In genomic region chr12:4137015-4137414, GRCh38 we compare ENCODE assay signal across 19 cellular contexts.
A peak's percentile ranks its signal among the peaks of the same experiment; 100 is the strongest.
DNase-seq lines count a peak whose midpoint lies in the region; ATAC-seq, FAIRE-seq and TF ChIP-seq lines count a peak whose summit lies in the region.
"Had no signal": no experiment of that assay in that cellular context is flagged by ENCODE, and none has a peak within 500 bp of the region (broad histone marks: within the 10 kb centered on the region; RNA-seq: fewer than 3 reads in every experiment).

No MANE protein-coding gene starts in this region.

- no peak overlapping the region for H4K5ac ChIP-seq in H1 (ENCODE audit: insufficient read length, low read depth, low read length)

- H3K23ac ChIP-seq in H1 (ENCODE audit: insufficient read length) (no peak overlapping the region), neuronal stem cell (ENCODE audit: low read depth, low read length, poor library complexity) (no peak overlapping the region)

- no peak overlapping the region for H2AK5ac ChIP-seq in H1 (ENCODE audit: low read depth, low read length)
- no peak overlapping the region for H2AK5ac ChIP-seq in neuronal stem cell (ENCODE audit: low read depth, low read length)

- H3K56ac ChIP-seq in H1 (replicated peaks; ENCODE audit: insufficient read length, low read depth, low read length) = no peak overlapping the region

- H3K27me3 ChIP-seq in SJCRH30 = no peaks in the 10 kb centered on the region
- no peaks in the 10 kb centered on the region for H3K27me3 ChIP-seq in H1 (replicated peaks in 1 of 4; ENCODE audit: control insufficient read depth in 3 of 4, extremely low read depth in 1 of 4, insufficient read depth in 3 of 4, low read length in 3 of 4)
- peaks cover 0 to 11% (median 0%) of the 10 kb centered on the region in 3 experiments for H3K27me3 ChIP-seq in neuronal stem cell (ENCODE audit: control insufficient read depth in 3 of 3, insufficient read depth in 3 of 3, low read depth in 1 of 3, low read length in 3 of 3)
- H3K27me3 ChIP-seq in CD8-positive, alpha-beta memory T cell (ENCODE audit: insufficient read depth, low read length, poor library complexity, severe bottlenecking) = no peaks in the 10 kb centered on the region
- H3K27me3 ChIP-seq: upper lobe of left lung had no signal

- no peak overlapping the region for H2BK15ac ChIP-seq in H1 (ENCODE audit: low read length)
- H2BK15ac ChIP-seq in neuronal stem cell (ENCODE audit: low read length) = no peak overlapping the region

- H3K9ac ChIP-seq in H1 (replicated peaks in 1 of 4; ENCODE audit: extremely low read depth in 1 of 4, low read depth in 3 of 4, low read length in 3 of 4) = no peak overlapping the region
- H3K9ac ChIP-seq in neuronal stem cell (ENCODE audit: low read depth, low read length, poor library complexity) = no peak overlapping the region
- H3K9ac ChIP-seq: SK-N-SH had no signal

- no peak overlapping the region for H2AFZ ChIP-seq in H1 (ENCODE audit: low read length)
- H2AFZ ChIP-seq in neuronal stem cell (ENCODE audit: low read length) = peak overlapping the region; percentile 42

- no peaks in the 10 kb centered on the region for H3K79me1 ChIP-seq in H1 (ENCODE audit: low read depth, low read length)
- no peaks in the 10 kb centered on the region for H3K79me1 ChIP-seq in neuronal stem cell (ENCODE audit: low read depth, low read length)

- H2BK5ac ChIP-seq in H1 (ENCODE audit: low read depth, low read length) (peak overlapping the region; percentile 38; the same call in 1 of the 2 replicates), neuronal stem cell (ENCODE audit: low read length) (no peak overlapping the region)

- H3K79me2 ChIP-seq in H1 (ENCODE audit: control insufficient read depth in 1 of 2, insufficient read depth in 2 of 2, low read length in 2 of 2) = no peaks in the 10 kb centered on the region

- H3K9me3 ChIP-seq in SJCRH30 (replicated peaks) (peaks cover 2% of the 10 kb centered on the region; the same call in 1 of the 2 replicates), H1 (ENCODE audit: insufficient read depth in 2 of 2, low read depth in 1 of 2, low read length in 1 of 2) (no peaks in the 10 kb centered on the region), neuronal stem cell (replicated peaks in 1 of 2; ENCODE audit: control insufficient read depth in 2 of 2, insufficient read depth in 1 of 2, low read depth in 1 of 2, low read length in 2 of 2) (no peaks in the 10 kb centered on the region)
- no peaks in the 10 kb centered on the region for H3K9me3 ChIP-seq in CD8-positive, alpha-beta memory T cell (ENCODE audit: low read length)
- H3K9me3 ChIP-seq: HAP-1, lower lobe of right lung, SK-N-SH, upper lobe of left lung had no signal

- H3K4me2 ChIP-seq in H1 (ENCODE audit: insufficient read depth in 1 of 2, low read depth in 2 of 2, low read length in 2 of 2) = no peak overlapping the region
- H3K4me2 ChIP-seq in neuronal stem cell (ENCODE audit: insufficient read depth, low read length, poor library complexity, severe bottlenecking) = peak overlapping the region; percentile 21
- H3K4me2 ChIP-seq: SK-N-SH had no signal

- H3K27ac Mint-ChIP-seq in activated CD4-positive, alpha-beta T cell treated with anti-CD3 and anti-CD28 coated beads, Interleukin-2, amount 10 ng/mL, durations not matched to agents 7 days and 5 days = peak overlapping the region; percentile 3
- H3K27ac Mint-ChIP-seq in immature natural killer cell = no peak overlapping the region
- peak overlapping the region in 1 of 10 donors; percentile 79 for H3K27ac Mint-ChIP-seq in naive thymus-derived CD8-positive, alpha-beta T cell
- no peak overlapping the region for H3K27ac Mint-ChIP-seq in CD8-positive, alpha-beta memory T cell

- H3K36me3 ChIP-seq in SJCRH30 (no peaks in the 10 kb centered on the region), H1 (ENCODE audit: control insufficient read depth in 2 of 4, insufficient read depth in 4 of 4, low read length in 3 of 4) (no peaks in the 10 kb centered on the region), neuronal stem cell (replicated peaks in 1 of 2; ENCODE audit: control insufficient read depth in 2 of 2, insufficient read depth in 2 of 2, low read length in 2 of 2) (no peaks in the 10 kb centered on the region)
- no peaks in the 10 kb centered on the region for H3K36me3 ChIP-seq in CD8-positive, alpha-beta memory T cell (ENCODE audit: insufficient read depth, low read length)
- H3K36me3 ChIP-seq: HAP-1, lower lobe of right lung, upper lobe of left lung had no signal

- 81% methylated on average over 5 of the region's 5 CpGs; no CpG with 5 or more reads in 1 of the 2 experiments for WGBS in H1 (ENCODE audit: extremely low coverage in 1 of 2, insufficient coverage in 1 of 2, insufficient read length in 1 of 2, insufficient replicate concordance in 2 of 2, low coverage in 1 of 2, low lambda C conversion rate in 2 of 2, missing lambda C conversion rate in 1 of 2), 2 experiments
- WGBS in neuronal stem cell (ENCODE audit: extremely low coverage in 2 of 2, insufficient read length in 2 of 2, insufficient replicate concordance in 1 of 2), 2 donors = no CpG with 5 or more reads among the region's 5 CpGs

- TF ChIP-seq CTCF in H1 (IDR thresholded peaks at IDR 0.05; ENCODE audit: control extremely low read depth in 1 of 3, insufficient read depth in 1 of 3, low read depth in 1 of 3, low read length in 3 of 3) = no peak

- H3K4me3 Mint-ChIP-seq in activated CD4-positive, alpha-beta T cell treated with anti-CD3 and anti-CD28 coated beads, Interleukin-2, amount 10 ng/mL, durations not matched to agents 7 days and 5 days = no peak overlapping the region
- H3K4me3 Mint-ChIP-seq in immature natural killer cell = no peak overlapping the region
- no peak overlapping the region for H3K4me3 Mint-ChIP-seq in naive thymus-derived CD8-positive, alpha-beta T cell
- no peak overlapping the region for H3K4me3 Mint-ChIP-seq in CD8-positive, alpha-beta memory T cell

- H3K14ac ChIP-seq in H1 (ENCODE audit: insufficient read length) = no peak overlapping the region
- H3K14ac ChIP-seq in neuronal stem cell (ENCODE audit: low read length) = no peak overlapping the region

- H4K91ac ChIP-seq in H1 (replicated peaks; ENCODE audit: insufficient read length, low read length) (no peak overlapping the region), neuronal stem cell (ENCODE audit: low read depth, low read length, poor library complexity) (no peak overlapping the region)

- no peaks in the 10 kb centered on the region for H4K20me1 ChIP-seq in H1 (replicated peaks in 1 of 2; ENCODE audit: control insufficient read depth in 1 of 2, insufficient read depth in 2 of 2, low read length in 2 of 2)

- H3K27ac ChIP-seq in SJCRH30 (peak overlapping the region; percentile 97), H1 (ENCODE audit: low read depth, low read length) (no peak overlapping the region), neuronal stem cell (replicated peaks; ENCODE audit: low read length) (no peak overlapping the region)
- no peak overlapping the region for H3K27ac ChIP-seq in CD8-positive, alpha-beta memory T cell (ENCODE audit: low read depth, low read length)
- H3K27ac ChIP-seq: lower lobe of right lung, upper lobe of left lung had no signal

- no peak for TF ChIP-seq RAD21 in H1 (IDR thresholded peaks at IDR 0.05 in 1 of 2, conservative IDR thresholded peaks at IDR 0.05 in 1 of 2; ENCODE audit: low read depth in 2 of 2, low read length in 2 of 2)

- H3K36me3 Mint-ChIP-seq in activated CD4-positive, alpha-beta T cell treated with anti-CD3 and anti-CD28 coated beads, Interleukin-2, amount 10 ng/mL, durations not matched to agents 7 days and 5 days (ENCODE audit: low read depth) = peaks cover 4% of the 10 kb centered on the region
- peaks cover 0 to 3% (median 0%) of the 10 kb centered on the region in 3 donors for H3K36me3 Mint-ChIP-seq in immature natural killer cell
- peaks cover 0 to 1% (median 0%) of the 10 kb centered on the region in 3 donors for H3K36me3 Mint-ChIP-seq in naive thymus-derived CD8-positive, alpha-beta T cell
- peaks cover 0 to 7% (median 2%) of the 10 kb centered on the region in 3 donors for H3K36me3 Mint-ChIP-seq in CD8-positive, alpha-beta memory T cell

- TF ChIP-seq EP300 in H1 (IDR thresholded peaks at IDR 0.05; ENCODE audit: borderline replicate concordance in 1 of 2, low read depth in 2 of 2, low read length in 2 of 2) = no peak

- H2BK20ac ChIP-seq in H1 (ENCODE audit: low read length) = 0 out of 2 replicates have a peak overlapping the region, but pooled peaks have one; percentile 53

- H3K27me3 Mint-ChIP-seq in activated CD4-positive, alpha-beta T cell treated with anti-CD3 and anti-CD28 coated beads, Interleukin-2, amount 10 ng/mL, durations not matched to agents 7 days and 5 days = no peaks in the 10 kb centered on the region
- peaks cover 0 to 3% (median 0%) of the 10 kb centered on the region in 3 donors for H3K27me3 Mint-ChIP-seq in immature natural killer cell (ENCODE audit: low read depth in 3 of 3)
- no peaks in the 10 kb centered on the region for H3K27me3 Mint-ChIP-seq in naive thymus-derived CD8-positive, alpha-beta T cell
- no peaks in the 10 kb centered on the region for H3K27me3 Mint-ChIP-seq in CD8-positive, alpha-beta memory T cell

- FAIRE-seq in H1 (lab: Jason Lieb, UNC) = no peak
- FAIRE-seq: endometrium had no signal

- peaks cover 50% of the 10 kb centered on the region for H3K4me1 ChIP-seq in SJCRH30
- H3K4me1 ChIP-seq in H1 (replicated peaks in 1 of 4; ENCODE audit: control insufficient read depth in 3 of 4, insufficient read depth in 4 of 4, low read length in 3 of 4) = peaks cover 11 to 36% (median 19%) of the 10 kb centered on the region in 4 experiments
- H3K4me1 ChIP-seq in neuronal stem cell (ENCODE audit: control insufficient read depth in 2 of 2, insufficient read depth in 1 of 2, low read depth in 1 of 2, low read length in 2 of 2) = peaks cover 25 to 42% of the 10 kb centered on the region in 2 donors
- peaks cover 10% of the 10 kb centered on the region for H3K4me1 ChIP-seq in CD8-positive, alpha-beta memory T cell (ENCODE audit: insufficient read depth, low read length)
- H3K4me1 ChIP-seq: HAP-1 had no signal

- DNase-seq in activated CD4-positive, alpha-beta T cell treated with anti-CD3 and anti-CD28 coated beads, Interleukin-2, amount 10 ng/mL, durations not matched to agents 7 days and 5 days = no peak
- no peak for DNase-seq in activated CD4-positive, alpha-beta T cell treated with anti-CD3 and anti-CD28 coated beads, Interleukin-2, amount 50 U/mL, for 4 hours
- DNase-seq in SJCRH30 (no peak), H1 (ENCODE audit: low read depth in 1 of 2, low spot score in 2 of 2) (no peak), neuronal stem cell (ENCODE audit: low spot score) (no peak), immature natural killer cell (no peak)
- DNase-seq in naive thymus-derived CD8-positive, alpha-beta T cell = no peak
- DNase-seq in CD8-positive, alpha-beta memory T cell = no peak
- DNase-seq: amniotic stem cell; foreskin fibroblast; lower lobe of right lung; NCI-H2029; occipital lobe; SK-N-SH; stimulated activated CD4-positive, alpha-beta T cell treated with anti-CD3 and anti-CD28 coated beads, Interleukin-4, amount 100 ng/mL, for 1 hour; stimulated activated CD8-positive, alpha-beta memory T cell treated with anti-CD3 and anti-CD28 coated beads, Interleukin-4, amount 100 ng/mL, for 48 hours; upper lobe of left lung had no signal

- peaks cover 4% of the 10 kb centered on the region for H3K9me3 Mint-ChIP-seq in activated CD4-positive, alpha-beta T cell treated with anti-CD3 and anti-CD28 coated beads, Interleukin-2, amount 10 ng/mL, durations not matched to agents 7 days and 5 days
- peaks cover 0 to 1% (median 0%) of the 10 kb centered on the region in 6 donors for H3K9me3 Mint-ChIP-seq in immature natural killer cell
- H3K9me3 Mint-ChIP-seq in naive thymus-derived CD8-positive, alpha-beta T cell = peaks cover 0 to 2% (median 0%) of the 10 kb centered on the region in 9 donors
- H3K9me3 Mint-ChIP-seq in CD8-positive, alpha-beta memory T cell = peaks cover 0 to 2% (median 1%) of the 10 kb centered on the region in 5 donors

- no peak overlapping the region for H4K8ac ChIP-seq in H1 (ENCODE audit: extremely low read depth, insufficient read depth, low read length)
- H4K8ac ChIP-seq in neuronal stem cell (ENCODE audit: low read depth, low read length) = no peak overlapping the region

- H2BK12ac ChIP-seq in H1 (ENCODE audit: low read depth, low read length) (peak overlapping the region; percentile 100; the same call in 1 of the 2 replicates), neuronal stem cell (ENCODE audit: low read length) (no peak overlapping the region)

- CTCF ChIA-PET in activated CD4-positive, alpha-beta T cell treated with anti-CD3 and anti-CD28 coated beads, Interleukin-2, amount 10 ng/mL, durations not matched to agents 7 days and 5 days (lab: Charles Lee) = no interaction called here
- CTCF ChIA-PET in H1 (lab: Charles Lee; ENCODE audit: partially characterized antibody) = interaction anchor here (0.9 to 5.5 kb wide), 9 partner anchors 17 to 251 kb away, joined by 3 to 34 read pairs (median 4); no protein-coding TSS in a partner anchor
- CTCF ChIA-PET in CD8-positive, alpha-beta memory T cell (lab: Charles Lee) = interaction anchor here (1.5 kb wide), 2 partner anchors 11 to 139 kb away, joined by 3 to 4 read pairs; no protein-coding TSS in a partner anchor

- TF ChIP-seq POLR2A in H1 (IDR thresholded peaks at IDR 0.05; ENCODE audit: control extremely low read depth in 1 of 2, low read depth in 2 of 2, low read length in 2 of 2) = no peak

- peaks cover 64% of the 10 kb centered on the region for H3K4me1 Mint-ChIP-seq in activated CD4-positive, alpha-beta T cell treated with anti-CD3 and anti-CD28 coated beads, Interleukin-2, amount 10 ng/mL, durations not matched to agents 7 days and 5 days
- H3K4me1 Mint-ChIP-seq in immature natural killer cell = peaks cover under 1 to 6% of the 10 kb centered on the region in 2 donors
- peaks cover 10 to 45% (median 16%) of the 10 kb centered on the region in 4 donors for H3K4me1 Mint-ChIP-seq in naive thymus-derived CD8-positive, alpha-beta T cell
- H3K4me1 Mint-ChIP-seq in CD8-positive, alpha-beta memory T cell = peaks cover 16 to 29% (median 18%) of the 10 kb centered on the region in 3 donors

- ATAC-seq in naive thymus-derived CD8-positive, alpha-beta T cell = no peak

- no peak overlapping the region; the same call in 1 of the 2 replicates for H3K4me3 ChIP-seq in SJCRH30
- H3K4me3 ChIP-seq in H1 (ENCODE audit: extremely low read depth in 1 of 4, insufficient read depth in 2 of 4, low read depth in 3 of 4, low read length in 4 of 4) = no peak overlapping the region
- no peak overlapping the region for H3K4me3 ChIP-seq in neuronal stem cell (ENCODE audit: low read length in 2 of 2)
- no peak overlapping the region for H3K4me3 ChIP-seq in CD8-positive, alpha-beta memory T cell (ENCODE audit: low read length)
- H3K4me3 ChIP-seq: HAP-1, lower lobe of right lung, upper lobe of left lung had no signal

- H3K18ac ChIP-seq in H1 (ENCODE audit: extremely low read depth, low read length) (0 out of 2 replicates have a peak overlapping the region, but pooled peaks have one; percentile 48), neuronal stem cell (ENCODE audit: low read length) (no peak overlapping the region)

- H3K4ac ChIP-seq in H1 (replicated peaks; ENCODE audit: insufficient read length, low read depth, low read length) (no peak overlapping the region), neuronal stem cell (ENCODE audit: low read length) (no peak overlapping the region)

- peaks cover 6% of the 10 kb centered on the region; the same call in 1 of the 2 replicates for H3K23me2 ChIP-seq in H1 (ENCODE audit: low read depth, low read length)

- H2BK120ac ChIP-seq in H1 (replicated peaks; ENCODE audit: low read depth, low read length) (no peak overlapping the region), neuronal stem cell (ENCODE audit: low read depth, low read length) (no peak overlapping the region)

- POLR2A ChIA-PET in activated CD4-positive, alpha-beta T cell treated with anti-CD3 and anti-CD28 coated beads, Interleukin-2, amount 10 ng/mL, durations not matched to agents 7 days and 5 days (lab: Charles Lee) = no interaction called here
- POLR2A ChIA-PET in H1 (lab: Charles Lee; ENCODE audit: partially characterized antibody) = interaction anchor here (1.2 to 5.8 kb wide), 5 partner anchors 16 to 140 kb away, joined by 3 to 41 read pairs (median 9); partner anchors contain the start of gene CCND2
- POLR2A ChIA-PET in naive thymus-derived CD8-positive, alpha-beta T cell (lab: Charles Lee) = interaction anchor here (1.2 kb wide), 1 partner anchor 134 kb away, joined by 3 read pairs; no protein-coding TSS in a partner anchor
- POLR2A ChIA-PET in CD8-positive, alpha-beta memory T cell (lab: Charles Lee) = interaction anchor here (0.6 kb wide), 1 partner anchor 139 kb away, joined by 3 read pairs; no protein-coding TSS in a partner anchor
